In genomic region chr17:2468270-2468669, GRCh38 we compare ENCODE assay signal across 23 cellular contexts.
A peak's percentile ranks its signal among the peaks of the same experiment; 100 is the strongest.
DNase-seq lines count a peak whose midpoint lies in the region; ATAC-seq lines count a peak whose summit lies in the region.
"Had no signal": no experiment of that assay in that cellular context is flagged by ENCODE, and none has a peak within 500 bp of the region (broad histone marks: within the 10 kb centered on the region; RNA-seq: fewer than 3 reads in every experiment).

No MANE protein-coding gene starts in this region.

- ATAC-seq in GM18517 (IDR thresholded peaks at IDR 0.05; ENCODE audit: unreplicated experiment), result no peak
- ATAC-seq: lower lobe of right lung; stimulated activated naive CD8-positive, alpha-beta T cell treated with anti-CD3 and anti-CD28 coated beads, Interleukin-15, Interleukin-2, amounts not matched to agents 100 U/mL and 50 U/mL, for 24 hours; WTC11 had no signal

- H3K27ac Mint-ChIP-seq in activated T-cell treated with anti-CD3 and anti-CD28 coated beads, Interleukin-2, amount 50 U/mL, for 24 hours, result peak overlapping the region; percentile 7
- H3K27ac Mint-ChIP-seq: immature natural killer cell, WTC11 had no signal

- no peak overlapping the region for H3K4me3 Mint-ChIP-seq in activated T-cell treated with anti-CD3 and anti-CD28 coated beads, Interleukin-2, amount 50 U/mL, for 24 hours
- H3K4me3 Mint-ChIP-seq: immature natural killer cell, WTC11 had no signal

- H3K27me3 Mint-ChIP-seq in activated T-cell treated with anti-CD3 and anti-CD28 coated beads, Interleukin-2, amount 50 U/mL, for 24 hours, result no peaks in the 10 kb centered on the region

- peaks cover 85% of the 10 kb centered on the region for H3K36me3 Mint-ChIP-seq in activated T-cell treated with anti-CD3 and anti-CD28 coated beads, Interleukin-2, amount 50 U/mL, for 24 hours (ENCODE audit: low read depth)

- no peaks in the 10 kb centered on the region for H3K4me1 Mint-ChIP-seq in activated T-cell treated with anti-CD3 and anti-CD28 coated beads, Interleukin-2, amount 50 U/mL, for 24 hours (ENCODE audit: low read depth)
- H3K4me1 Mint-ChIP-seq: immature natural killer cell, WTC11 had no signal

- DNase-seq in activated T-cell treated with anti-CD3 and anti-CD28 coated beads, Interleukin-2, amount 50 U/mL, for 24 hours, result no peak
- DNase-seq in activated T-cell treated with anti-CD3 and anti-CD28 coated beads for 4 hours (no peak), amniotic epithelial cell (ENCODE audit: low read depth) (peak; percentile 29), fibroblast of the conjunctiva (ENCODE audit: low read depth) (peak; percentile 74), SW480 (ENCODE audit: low spot score) (no peak), T-helper 1 cell (no peak), NCI-H524 treated with DMSO at 0.1 percent for 48 hours (lab: John Stamatoyannopoulos, UW) (no peak)
- DNase-seq: activated CD4-positive, alpha-beta T cell treated with anti-CD3 and anti-CD28 coated beads, Interleukin-2, amount 50 U/mL, for 4 hours; activated CD8-positive, alpha-beta memory T cell treated with anti-CD3 and anti-CD28 coated beads, Interleukin-2, amount 50 U/mL, for 48 hours; activated effector memory CD4-positive, alpha-beta T cell treated with anti-CD3 and anti-CD28 coated beads, Interleukin-2, amount 50 U/mL, for 16 hours; Caco-2; H7; immature natural killer cell; lower lobe of right lung; NCI-H1417; NCI-H2107; NCI-H526; RPMI8226; spleen; stimulated activated CD4-positive, alpha-beta T cell treated with anti-CD3 and anti-CD28 coated beads, Interleukin-4, amount 100 ng/mL, for 24 hours; stimulated activated naive CD8-positive, alpha-beta T cell treated with anti-CD3 and anti-CD28 coated beads, Interleukin-15, Interleukin-2, amounts not matched to agents 100 U/mL and 50 U/mL, for 24 hours had no signal

- H3K9me3 Mint-ChIP-seq in activated T-cell treated with anti-CD3 and anti-CD28 coated beads, Interleukin-2, amount 50 U/mL, for 24 hours, result no peaks in the 10 kb centered on the region
- H3K9me3 Mint-ChIP-seq: immature natural killer cell, WTC11 had no signal

Comparison
In these comparisons a context has a peak if more than half of its experiments do, and no peak if none do; other contexts are left out.
1. DNase-seq: peak in amniotic epithelial cell (single experiment) and fibroblast of the conjunctiva (single experiment); none in activated T-cell treated with anti-CD3 and anti-CD28 coated beads, Interleukin-2, amount 50 U/mL, for 24 hours (single experiment), activated T-cell treated with anti-CD3 and anti-CD28 coated beads for 4 hours (single experiment), SW480 (single experiment), T-helper 1 cell (0 of 5) and NCI-H524 treated with DMSO at 0.1 percent for 48 hours (single experiment).